Comparison of ENCODE assay signal across 8 cellular contexts in the genomic region with DNA sequence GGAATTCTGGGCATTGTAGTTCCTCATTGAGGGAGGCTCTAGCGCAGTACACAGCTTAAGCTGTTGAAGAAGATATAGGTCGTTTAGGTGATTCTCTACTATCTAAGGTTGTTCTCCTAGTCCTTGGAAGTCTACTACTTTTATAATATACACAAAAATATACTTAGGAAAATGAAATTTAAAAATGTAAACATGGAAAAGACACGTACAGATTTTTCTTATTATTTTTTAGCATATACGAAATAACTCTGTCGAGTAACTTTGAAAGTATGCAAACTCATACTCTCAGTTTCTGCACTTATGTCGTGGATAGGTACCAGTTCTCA. TPM values are rescaled to one million over a fixed set of nuclear protein-coding genes. Genes with fewer than 3 reads are reported as not detected.
DNase-seq lines count a peak whose midpoint lies in the region; ATAC-seq, FAIRE-seq and TF ChIP-seq lines count a peak whose summit lies in the region.

No MANE protein-coding gene starts in this region.

- no CpG with 5 or more reads among the region's 6 CpGs for WGBS in trophoblast cell (ENCODE audit: extremely low coverage, insufficient coverage, insufficient read length)

- no peaks in the 10 kb centered on the region for H3K27me3 ChIP-seq in OCI-LY1 (ENCODE audit: insufficient read depth, low read length)
- no peaks in the 10 kb centered on the region for H3K27me3 ChIP-seq in endothelial cell of umbilical vein (ENCODE audit: control insufficient read depth in 2 of 2, insufficient read depth in 2 of 2, low read length in 2 of 2)
- H3K27me3 ChIP-seq in trophoblast cell (ENCODE audit: insufficient read depth, low read length) = no peaks in the 10 kb centered on the region

- H4K12ac ChIP-seq in trophoblast cell (ENCODE audit: low read depth, low read length) = no peak overlapping the region

- no peak for TF ChIP-seq CTCF in GM10266 (IDR thresholded peaks at IDR 0.05; ENCODE audit: control insufficient read depth, insufficient read depth, low read depth, missing control alignments)
- no peak for TF ChIP-seq CTCF in OCI-LY1 (IDR thresholded peaks at IDR 0.05; ENCODE audit: low read length)
- no peak for TF ChIP-seq CTCF in endothelial cell of umbilical vein (IDR thresholded peaks at IDR 0.05; ENCODE audit: extremely low read depth in 1 of 2, insufficient read depth in 1 of 2, low read depth in 1 of 2, low read length in 2 of 2)

- CTCF ChIA-PET in endothelial cell of umbilical vein (lab: Charles Lee) = interaction anchor here (1.0 to 1.6 kb wide), 2 partner anchors 8 to 94 kb away, joined by 3 read pairs; partner anchors contain the start of gene BBS5

- H3K4me1 ChIP-seq in OCI-LY1 (ENCODE audit: insufficient read depth, low read length, severe bottlenecking) (peaks cover 24% of the 10 kb centered on the region), endothelial cell of umbilical vein (ENCODE audit: control insufficient read depth, extremely low read depth, insufficient read depth, low read length) (peaks cover 2% of the 10 kb centered on the region), trophoblast cell (ENCODE audit: control insufficient read depth in 1 of 2, insufficient read depth in 2 of 2, low read length in 2 of 2) (no peaks in the 10 kb centered on the region)

- H3K79me2 ChIP-seq in OCI-LY1 (ENCODE audit: insufficient read depth, low read length) (peaks cover 21% of the 10 kb centered on the region), endothelial cell of umbilical vein (ENCODE audit: control insufficient read depth, insufficient read depth, low read length) (peaks cover 17% of the 10 kb centered on the region), trophoblast cell (ENCODE audit: control insufficient read depth, insufficient read depth, low read length, poor library complexity) (no peaks in the 10 kb centered on the region)

- no peak overlapping the region for H3K4ac ChIP-seq in trophoblast cell (ENCODE audit: low read depth, low read length)

- no peak for ATAC-seq in HG02759 (IDR thresholded peaks at IDR 0.05; ENCODE audit: unreplicated experiment)

- H4K91ac ChIP-seq in trophoblast cell (ENCODE audit: low read depth, low read length) = no peak overlapping the region

- H3K79me1 ChIP-seq in trophoblast cell (ENCODE audit: low read length) = peaks cover 4% of the 10 kb centered on the region

- H3F3A ChIP-seq in OCI-LY1 (ENCODE audit: insufficient read depth, low read length) = no peaks in the 10 kb centered on the region

- dilution Hi-C loops in endothelial cell of umbilical vein (cut with MboI; ENCODE audit: extremely low pct_ligation_motif_present, low sequenced_read_pairs) = no loop called here

- H3K4me3 ChIP-seq in OCI-LY1 (ENCODE audit: low read depth, low read length, poor library complexity, severe bottlenecking) = peak overlapping the region; percentile 90
- peak overlapping the region in 2 of 3 experiments; percentile 76 to 95 for H3K4me3 ChIP-seq in endothelial cell of umbilical vein (replicated peaks in 1 of 3; ENCODE audit: insufficient read depth in 1 of 3, low read depth in 1 of 3, low read length in 3 of 3)
- H3K4me3 ChIP-seq in trophoblast cell (ENCODE audit: low read depth, low read length) = no peak overlapping the region

- no peak for TF ChIP-seq POLR2A in endothelial cell of umbilical vein (IDR thresholded peaks at IDR 0.05; ENCODE audit: low read depth, low read length)

- DNase-seq in GM10266 (ENCODE audit: extremely low spot score) (peak; percentile 21), endothelial cell of umbilical vein (ENCODE audit: low read depth, low spot score) (no peak), trophoblast cell (no peak), glomerular visceral epithelial cell (ENCODE audit: extremely low spot score) (no peak), NCI-H446 treated with DMSO at 0.1 percent for 48 hours (lab: John Stamatoyannopoulos, UW) (no peak), NCI-H128 (lab: John Stamatoyannopoulos, UW; ENCODE audit: unreplicated experiment) (no peak)

- no peaks in the 10 kb centered on the region for H3K9me2 ChIP-seq in OCI-LY1 (ENCODE audit: low read depth, low read length)

- no peak overlapping the region for H2AK5ac ChIP-seq in trophoblast cell (ENCODE audit: low read length)

- H2BK5ac ChIP-seq in trophoblast cell (ENCODE audit: low read depth, low read length, poor library complexity) = no peak overlapping the region

- H4K8ac ChIP-seq in trophoblast cell (ENCODE audit: low read depth, low read length) = no peak overlapping the region

- FAIRE-seq in endothelial cell of umbilical vein (lab: Jason Lieb, UNC) = no peak

- H3K27ac ChIP-seq in OCI-LY1 (ENCODE audit: low read depth, low read length, poor library complexity, severe bottlenecking) (no peak overlapping the region), endothelial cell of umbilical vein (ENCODE audit: insufficient read depth, low read depth, low read length) (no peak overlapping the region), trophoblast cell (ENCODE audit: low read depth, low read length) (no peak overlapping the region)

- H2AFZ ChIP-seq in OCI-LY1 (ENCODE audit: low read length) (peak overlapping the region; percentile 99), endothelial cell of umbilical vein (ENCODE audit: low read depth, low read length) (no peak overlapping the region), trophoblast cell (ENCODE audit: insufficient read depth, low read length, poor library complexity) (no peak overlapping the region)

- H3K9me3 ChIP-seq in OCI-LY1 (ENCODE audit: low read length) = no peaks in the 10 kb centered on the region
- no peaks in the 10 kb centered on the region for H3K9me3 ChIP-seq in endothelial cell of umbilical vein (replicated peaks; ENCODE audit: control insufficient read depth, insufficient read depth, low read length)
- no peaks in the 10 kb centered on the region for H3K9me3 ChIP-seq in trophoblast cell (ENCODE audit: insufficient read depth, low read depth, low read length)

- H3K9ac ChIP-seq in OCI-LY1 (ENCODE audit: low read length) (no peak overlapping the region), endothelial cell of umbilical vein (replicated peaks; ENCODE audit: extremely low read depth, insufficient read depth, low read length) (no peak overlapping the region), trophoblast cell (ENCODE audit: low read length) (no peak overlapping the region)

- H3K4me2 ChIP-seq in OCI-LY1 (ENCODE audit: low read length) (peak overlapping the region; percentile 85), endothelial cell of umbilical vein (ENCODE audit: insufficient read depth, low read length) (peak overlapping the region; percentile 77), trophoblast cell (ENCODE audit: low read length) (peak overlapping the region; percentile 68)

- intact Hi-C loops in endothelial cell of umbilical vein (cut with micrococcal nuclease) = loop anchor here (1.0 to 5.0 kb wide), 3 partner anchors 10 to 118 kb away; partner anchors contain the start of genes BBS5, CFAP210, PHOSPHO2 and PPIG

- no peaks in the 10 kb centered on the region for H3K9me1 ChIP-seq in endothelial cell of umbilical vein (replicated peaks; ENCODE audit: control insufficient read depth, extremely low read depth, insufficient read depth, low read length)

- no peak overlapping the region for H3K18ac ChIP-seq in trophoblast cell (ENCODE audit: low read length)

- H3K36me3 ChIP-seq in OCI-LY1 (ENCODE audit: insufficient read depth, low read length) = no peaks in the 10 kb centered on the region
- no peaks in the 10 kb centered on the region for H3K36me3 ChIP-seq in endothelial cell of umbilical vein (ENCODE audit: control insufficient read depth in 2 of 2, extremely low read depth in 1 of 2, insufficient read depth in 2 of 2, low read length in 2 of 2)
- H3K36me3 ChIP-seq in trophoblast cell (ENCODE audit: control insufficient read depth in 1 of 2, insufficient read depth in 2 of 2, low read length in 2 of 2) = peaks cover 0 to 1% of the 10 kb centered on the region in 2 experiments

- no peak overlapping the region for H2BK120ac ChIP-seq in trophoblast cell (ENCODE audit: insufficient read depth, low read length, poor library complexity)

- POLR2A ChIA-PET in endothelial cell of umbilical vein (lab: Charles Lee) = interaction anchor here (1.5 kb wide), 1 partner anchor 11 kb away, joined by 8 read pairs; the partner anchor contains the start of gene PPIG

- BruUV-seq in endothelial cell of umbilical vein (replicated peaks; lab: Mats Ljungman, UMichigan) = no TSS peak

- no peak overlapping the region for H2BK12ac ChIP-seq in trophoblast cell (ENCODE audit: low read length)

- H3K23ac ChIP-seq in trophoblast cell (ENCODE audit: low read length) = no peak overlapping the region

- no peaks in the 10 kb centered on the region for H4K20me1 ChIP-seq in OCI-LY1 (ENCODE audit: insufficient read depth, low read length)
- no peaks in the 10 kb centered on the region for H4K20me1 ChIP-seq in endothelial cell of umbilical vein (replicated peaks; ENCODE audit: control insufficient read depth, extremely low read depth, insufficient read depth, low read length)

- H3K14ac ChIP-seq in trophoblast cell (ENCODE audit: low read length) = no peak overlapping the region

TF ChIP-seq in endothelial cell of umbilical vein, 7 proteins besides CTCF, POLR2A, EP300 and RAD21 (continues in another document):
- TF ChIP-seq, protein P1, sequence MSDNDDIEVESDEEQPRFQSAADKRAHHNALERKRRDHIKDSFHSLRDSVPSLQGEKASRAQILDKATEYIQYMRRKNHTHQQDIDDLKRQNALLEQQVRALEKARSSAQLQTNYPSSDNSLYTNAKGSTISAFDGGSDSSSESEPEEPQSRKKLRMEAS (IDR thresholded peaks at IDR 0.05; ENCODE audit: insufficient read depth, insufficient read length) = no peak
- TF ChIP-seq GATA2 (IDR thresholded peaks at IDR 0.05; ENCODE audit: insufficient read depth, insufficient read length, low read depth, low read length) = no peak

RNA-seq across cellular contexts. Expression of gene FASTKD1, which starts 0.3 kb away (rescaled TPM):
- 32.2 and 33.4 TPM in 2 replicates for total RNA-seq in endothelial cell of umbilical vein
- 6.3 and 8.9 TPM in 2 replicates for polyA plus RNA-seq in endothelial cell of umbilical vein
- polyA plus RNA-seq in endothelial cell of umbilical vein (2011; cell fraction: cytosol; rRNA removed) = 9.0 and 10.6 TPM in 2 replicates
- 35.1 and 45.9 TPM in 2 replicates for polyA plus RNA-seq in endothelial cell of umbilical vein (2011; cell fraction: nucleus; rRNA removed)
- polyA plus RNA-seq in endothelial cell of umbilical vein (2012) = 24.9 and 30.5 TPM in 2 replicates
- polyA minus RNA-seq in endothelial cell of umbilical vein = 15.8 and 16.1 TPM in 2 replicates
- polyA minus RNA-seq in endothelial cell of umbilical vein (2011; cell fraction: cytosol; rRNA and poly(A)+ RNA removed) = 4.9 TPM
- 21.4 and 34.8 TPM in 2 replicates for polyA minus RNA-seq in endothelial cell of umbilical vein (2011; cell fraction: nucleus; rRNA and poly(A)+ RNA removed)
- polyA plus RNA-seq in trophoblast cell (2013) = 23.7 and 26.5 TPM in 2 replicates

RNA-seq across cellular contexts. Expression of gene PPIG, which starts 10.2 kb away (rescaled TPM):
- 36.7 and 44.9 TPM in 2 replicates for total RNA-seq in endothelial cell of umbilical vein
- 7.4 and 13.4 TPM in 2 replicates for polyA plus RNA-seq in endothelial cell of umbilical vein
- 19.2 and 19.8 TPM in 2 replicates for polyA plus RNA-seq in endothelial cell of umbilical vein (2011; cell fraction: cytosol; rRNA removed)
- 22.9 and 46.1 TPM in 2 replicates for polyA plus RNA-seq in endothelial cell of umbilical vein (2011; cell fraction: nucleus; rRNA removed)
- polyA plus RNA-seq in endothelial cell of umbilical vein (2012) = 38.8 and 47.1 TPM in 2 replicates
- 9.7 and 11.7 TPM in 2 replicates for polyA minus RNA-seq in endothelial cell of umbilical vein
- 11.5 TPM for polyA minus RNA-seq in endothelial cell of umbilical vein (2011; cell fraction: cytosol; rRNA and poly(A)+ RNA removed)
- polyA minus RNA-seq in endothelial cell of umbilical vein (2011; cell fraction: nucleus; rRNA and poly(A)+ RNA removed) = 23.0 and 31.3 TPM in 2 replicates
- 72.4 and 76.6 TPM in 2 replicates for polyA plus RNA-seq in trophoblast cell (2013)
